2 cellular contexts compared by ENCODE assay signal in the genomic region with DNA sequence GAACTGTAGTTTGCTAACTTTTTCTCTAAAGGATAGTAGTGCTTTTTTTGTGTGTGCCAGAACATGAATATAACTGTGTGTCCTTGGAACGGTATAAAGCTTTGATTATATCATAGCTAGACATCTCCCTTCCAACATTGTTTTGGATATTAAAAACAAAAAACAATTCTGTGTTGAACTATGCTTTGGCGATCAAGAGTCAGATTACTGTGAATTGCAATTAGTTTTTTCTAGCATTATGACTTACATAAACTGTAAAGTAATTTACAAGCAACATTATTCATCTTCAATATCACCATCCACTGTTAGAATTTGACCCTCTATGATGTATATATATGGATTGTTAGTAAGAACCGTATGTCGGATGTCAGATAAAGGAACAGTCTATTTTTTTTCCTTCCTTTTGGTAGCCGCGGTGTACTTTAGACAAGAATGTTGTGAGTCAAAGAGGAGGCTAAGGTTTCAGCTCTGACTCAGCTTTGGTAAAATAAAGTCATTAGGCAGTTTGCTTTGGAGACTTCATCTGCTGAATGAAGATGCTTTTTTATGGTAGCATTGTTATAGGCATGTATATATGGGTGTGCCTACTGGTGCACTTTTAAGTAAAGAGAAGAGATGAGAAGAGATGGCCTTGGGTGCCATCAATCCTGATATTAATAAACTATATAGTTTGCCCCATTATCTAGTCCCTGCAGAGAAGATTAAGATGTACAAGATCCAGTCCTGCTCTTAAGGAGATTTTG.
TF ChIP-seq lines count a peak whose summit lies in the region.

No MANE protein-coding gene starts in this region.

TF ChIP-seq in A549, 52 proteins besides CTCF, POLR2A, EP300 and RAD21 (continued from another document):
- TF ChIP-seq, protein P1, sequence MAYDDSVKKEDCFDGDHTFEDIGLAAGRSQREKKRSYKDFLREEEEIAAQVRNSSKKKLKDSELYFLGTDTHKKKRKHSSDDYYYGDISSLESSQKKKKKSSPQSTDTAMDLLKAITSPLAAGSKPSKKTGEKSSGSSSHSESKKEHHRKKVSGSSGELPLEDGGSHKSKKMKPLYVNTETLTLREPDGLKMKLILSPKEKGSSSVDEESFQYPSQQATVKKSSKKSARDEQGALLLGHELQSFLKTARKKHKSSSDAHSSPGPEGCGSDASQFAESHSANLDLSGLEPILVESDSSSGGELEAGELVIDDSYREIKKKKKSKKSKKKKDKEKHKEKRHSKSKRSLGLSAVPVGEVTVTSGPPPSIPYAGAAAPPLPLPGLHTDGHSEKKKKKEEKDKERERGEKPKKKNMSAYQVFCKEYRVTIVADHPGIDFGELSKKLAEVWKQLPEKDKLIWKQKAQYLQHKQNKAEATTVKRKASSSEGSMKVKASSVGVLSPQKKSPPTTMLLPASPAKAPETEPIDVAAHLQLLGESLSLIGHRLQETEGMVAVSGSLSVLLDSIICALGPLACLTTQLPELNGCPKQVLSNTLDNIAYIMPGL (CRISPR knock-in tag; IDR thresholded peaks at IDR 0.05; ENCODE audit: borderline replicate concordance) = no peak
- TF ChIP-seq E2F6 (IDR thresholded peaks at IDR 0.05; ENCODE audit: borderline replicate concordance, low read depth) = no peak
- no peak for TF ChIP-seq TFCP2L1 (CRISPR knock-in tag; IDR thresholded peaks at IDR 0.05)
- no peak for TF ChIP-seq PHF8 (IDR thresholded peaks at IDR 0.05; ENCODE audit: borderline replicate concordance, low read depth)
- no peak for TF ChIP-seq EHMT2 (IDR thresholded peaks at IDR 0.05; ENCODE audit: low read depth)
- TF ChIP-seq POLR2AphosphoS2 (conservative IDR thresholded peaks at IDR 0.05; ENCODE audit: low read length) = no peak
- TF ChIP-seq ESRRA (IDR thresholded peaks at IDR 0.05; ENCODE audit: borderline replicate concordance, low read length) = no peak
- TF ChIP-seq CBX2 (IDR thresholded peaks at IDR 0.05; ENCODE audit: borderline replicate concordance, low read depth) = no peak
- no peak for TF ChIP-seq RARB (CRISPR knock-in tag; IDR thresholded peaks at IDR 0.05)
- TF ChIP-seq CHD4 (IDR thresholded peaks at IDR 0.05; ENCODE audit: borderline replicate concordance) = no peak
- no peak for TF ChIP-seq ZSCAN20 (CRISPR knock-in tag; IDR thresholded peaks at IDR 0.05)
- TF ChIP-seq CEBPB (IDR thresholded peaks at IDR 0.05) = 0 out of 4 replicates have a peak, but pooled peaks of 1 of the 2 experiments have one; percentile 14
- TF ChIP-seq HOXB13 (CRISPR knock-in tag; IDR thresholded peaks at IDR 0.05; ENCODE audit: low read depth) = no peak
- TF ChIP-seq KDM1A (IDR thresholded peaks at IDR 0.05; ENCODE audit: low read depth) = no peak
- TF ChIP-seq ZFP36 (IDR thresholded peaks at IDR 0.05; ENCODE audit: borderline replicate concordance, partially characterized antibody) = no peak
- no peak for TF ChIP-seq EHF (CRISPR knock-in tag; IDR thresholded peaks at IDR 0.05)
- TF ChIP-seq HOXA7 (CRISPR knock-in tag; IDR thresholded peaks at IDR 0.05) = no peak
- TF ChIP-seq, protein P2, sequence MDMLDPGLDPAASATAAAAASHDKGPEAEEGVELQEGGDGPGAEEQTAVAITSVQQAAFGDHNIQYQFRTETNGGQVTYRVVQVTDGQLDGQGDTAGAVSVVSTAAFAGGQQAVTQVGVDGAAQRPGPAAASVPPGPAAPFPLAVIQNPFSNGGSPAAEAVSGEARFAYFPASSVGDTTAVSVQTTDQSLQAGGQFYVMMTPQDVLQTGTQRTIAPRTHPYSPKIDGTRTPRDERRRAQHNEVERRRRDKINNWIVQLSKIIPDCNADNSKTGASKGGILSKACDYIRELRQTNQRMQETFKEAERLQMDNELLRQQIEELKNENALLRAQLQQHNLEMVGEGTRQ (IDR thresholded peaks at IDR 0.05) = no peak
- TF ChIP-seq HOXB5 (CRISPR knock-in tag; IDR thresholded peaks at IDR 0.05) = no peak
- TF ChIP-seq RCOR1 (IDR thresholded peaks at IDR 0.05; ENCODE audit: low read depth, low read length) = no peak
- no peak for TF ChIP-seq MAZ (IDR thresholded peaks at IDR 0.05; ENCODE audit: borderline replicate concordance, low read depth, low read length)

TF ChIP-seq in K562, 482 proteins besides CTCF, POLR2A, EP300 and RAD21 (continued from another document and continues in another):
- TF ChIP-seq ZNF280A (IDR thresholded peaks at IDR 0.05; ENCODE audit: low read depth, partially characterized antibody) = no peak
- no peak for TF ChIP-seq C11orf30 (IDR thresholded peaks at IDR 0.05; ENCODE audit: low read depth)
- TF ChIP-seq E2F8 (IDR thresholded peaks at IDR 0.05; ENCODE audit: low read depth, partially characterized antibody) = no peak
- TF ChIP-seq HDAC3 (IDR thresholded peaks at IDR 0.05; ENCODE audit: borderline replicate concordance, partially characterized antibody) = peak; percentile 27
- TF ChIP-seq HSF4 (CRISPR knock-in tag; IDR thresholded peaks at IDR 0.05; ENCODE audit: borderline replicate concordance) = no peak
- no peak for TF ChIP-seq STAT6 (CRISPR knock-in tag; IDR thresholded peaks at IDR 0.05)
- TF ChIP-seq EHMT2 (IDR thresholded peaks at IDR 0.05) = no peak
- peak in 1 of 2 experiments; percentile 20; a peak in 1 of 3 replicates for TF ChIP-seq CBX3 (IDR thresholded peaks at IDR 0.05; ENCODE audit: borderline replicate concordance in 1 of 2, low read length in 2 of 2)
- no peak for TF ChIP-seq ZKSCAN1 (IDR thresholded peaks at IDR 0.05; ENCODE audit: low read depth, low read length)
- peak; percentile 50; the same call in 1 of the 2 replicates for TF ChIP-seq JUND (IDR thresholded peaks at IDR 0.05; ENCODE audit: borderline replicate concordance, low read depth, low read length)
- TF ChIP-seq JUND (tag; IDR thresholded peaks at IDR 0.05; ENCODE audit: borderline replicate concordance, low read depth, low read length) = peak; percentile 63; the same call in 1 of the 3 replicates
- 0 out of 2 replicates have a peak, but pooled peaks have one; percentile 68 for TF ChIP-seq GATAD2A (IDR thresholded peaks at IDR 0.05)
- peak; percentile 88 for TF ChIP-seq DPF2 (IDR thresholded peaks at IDR 0.05)
- TF ChIP-seq ARID1B (IDR thresholded peaks at IDR 0.05) = peak; percentile 86
- TF ChIP-seq, protein P3, sequence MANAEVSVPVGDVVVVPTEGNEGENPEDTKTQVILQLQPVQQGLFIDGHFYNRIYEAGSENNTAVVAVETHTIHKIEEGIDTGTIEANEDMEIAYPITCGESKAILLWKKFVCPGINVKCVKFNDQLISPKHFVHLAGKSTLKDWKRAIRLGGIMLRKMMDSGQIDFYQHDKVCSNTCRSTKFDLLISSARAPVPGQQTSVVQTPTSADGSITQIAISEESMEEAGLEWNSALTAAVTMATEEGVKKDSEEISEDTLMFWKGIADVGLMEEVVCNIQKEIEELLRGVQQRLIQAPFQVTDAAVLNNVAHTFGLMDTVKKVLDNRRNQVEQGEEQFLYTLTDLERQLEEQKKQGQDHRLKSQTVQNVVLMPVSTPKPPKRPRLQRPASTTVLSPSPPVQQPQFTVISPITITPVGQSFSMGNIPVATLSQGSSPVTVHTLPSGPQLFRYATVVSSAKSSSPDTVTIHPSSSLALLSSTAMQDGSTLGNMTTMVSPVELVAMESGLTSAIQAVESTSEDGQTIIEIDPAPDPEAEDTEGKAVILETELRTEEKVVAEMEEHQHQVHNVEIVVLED (CRISPR knock-in tag; IDR thresholded peaks at IDR 0.05) = no peak
- TF ChIP-seq PHB2 (IDR thresholded peaks at IDR 0.05; ENCODE audit: low read depth) = no peak
- TF ChIP-seq, protein P4, sequence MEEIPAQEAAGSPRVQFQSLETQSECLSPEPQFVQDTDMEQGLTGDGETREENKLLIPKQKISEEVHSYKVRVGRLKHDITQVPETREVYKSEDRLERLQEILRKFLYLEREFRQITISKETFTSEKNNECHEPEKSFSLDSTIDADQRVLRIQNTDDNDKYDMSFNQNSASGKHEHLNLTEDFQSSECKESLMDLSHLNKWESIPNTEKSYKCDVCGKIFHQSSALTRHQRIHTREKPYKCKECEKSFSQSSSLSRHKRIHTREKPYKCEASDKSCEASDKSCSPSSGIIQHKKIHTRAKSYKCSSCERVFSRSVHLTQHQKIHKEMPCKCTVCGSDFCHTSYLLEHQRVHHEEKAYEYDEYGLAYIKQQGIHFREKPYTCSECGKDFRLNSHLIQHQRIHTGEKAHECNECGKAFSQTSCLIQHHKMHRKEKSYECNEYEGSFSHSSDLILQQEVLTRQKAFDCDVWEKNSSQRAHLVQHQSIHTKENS (CRISPR knock-in tag; IDR thresholded peaks at IDR 0.05) = no peak
- no peak for TF ChIP-seq RBM14 (IDR thresholded peaks at IDR 0.05; ENCODE audit: borderline replicate concordance, insufficient read depth, low read depth, low read length)
- no peak for TF ChIP-seq BDP1 (IDR thresholded peaks at IDR 0.05; ENCODE audit: insufficient read depth, insufficient read length)
- no peak for TF ChIP-seq ESRRB (CRISPR knock-in tag; IDR thresholded peaks at IDR 0.05; ENCODE audit: borderline replicate concordance)
- TF ChIP-seq ZNF507 (tag; conservative IDR thresholded peaks at IDR 0.05) = no peak
- TF ChIP-seq TAF7 (tag; IDR thresholded peaks at IDR 0.05) = no peak
- TF ChIP-seq MEF2A (IDR thresholded peaks at IDR 0.05; ENCODE audit: control insufficient read depth, low read depth, low read length) = peak; percentile 30; the same call in 1 of the 2 replicates
- no peak for TF ChIP-seq GTF2F1 (IDR thresholded peaks at IDR 0.05; ENCODE audit: low read depth, low read length)
- TF ChIP-seq BRD4 (IDR thresholded peaks at IDR 0.05) = no peak
- peak; percentile 35; the same call in 1 of the 2 replicates for TF ChIP-seq STAT5A (IDR thresholded peaks at IDR 0.05; ENCODE audit: borderline replicate concordance, low read length)
- TF ChIP-seq TAF15 (IDR thresholded peaks at IDR 0.05; ENCODE audit: low read depth, low read length) = no peak
- no peak for TF ChIP-seq TARDBP (IDR thresholded peaks at IDR 0.05)
- TF ChIP-seq MAFG (tag; conservative IDR thresholded peaks at IDR 0.05) = peak; percentile 9; the same call in 1 of the 2 replicates
- no peak for TF ChIP-seq KLF6 (CRISPR knock-in tag; IDR thresholded peaks at IDR 0.05; ENCODE audit: borderline replicate concordance)
- TF ChIP-seq, protein P5, sequence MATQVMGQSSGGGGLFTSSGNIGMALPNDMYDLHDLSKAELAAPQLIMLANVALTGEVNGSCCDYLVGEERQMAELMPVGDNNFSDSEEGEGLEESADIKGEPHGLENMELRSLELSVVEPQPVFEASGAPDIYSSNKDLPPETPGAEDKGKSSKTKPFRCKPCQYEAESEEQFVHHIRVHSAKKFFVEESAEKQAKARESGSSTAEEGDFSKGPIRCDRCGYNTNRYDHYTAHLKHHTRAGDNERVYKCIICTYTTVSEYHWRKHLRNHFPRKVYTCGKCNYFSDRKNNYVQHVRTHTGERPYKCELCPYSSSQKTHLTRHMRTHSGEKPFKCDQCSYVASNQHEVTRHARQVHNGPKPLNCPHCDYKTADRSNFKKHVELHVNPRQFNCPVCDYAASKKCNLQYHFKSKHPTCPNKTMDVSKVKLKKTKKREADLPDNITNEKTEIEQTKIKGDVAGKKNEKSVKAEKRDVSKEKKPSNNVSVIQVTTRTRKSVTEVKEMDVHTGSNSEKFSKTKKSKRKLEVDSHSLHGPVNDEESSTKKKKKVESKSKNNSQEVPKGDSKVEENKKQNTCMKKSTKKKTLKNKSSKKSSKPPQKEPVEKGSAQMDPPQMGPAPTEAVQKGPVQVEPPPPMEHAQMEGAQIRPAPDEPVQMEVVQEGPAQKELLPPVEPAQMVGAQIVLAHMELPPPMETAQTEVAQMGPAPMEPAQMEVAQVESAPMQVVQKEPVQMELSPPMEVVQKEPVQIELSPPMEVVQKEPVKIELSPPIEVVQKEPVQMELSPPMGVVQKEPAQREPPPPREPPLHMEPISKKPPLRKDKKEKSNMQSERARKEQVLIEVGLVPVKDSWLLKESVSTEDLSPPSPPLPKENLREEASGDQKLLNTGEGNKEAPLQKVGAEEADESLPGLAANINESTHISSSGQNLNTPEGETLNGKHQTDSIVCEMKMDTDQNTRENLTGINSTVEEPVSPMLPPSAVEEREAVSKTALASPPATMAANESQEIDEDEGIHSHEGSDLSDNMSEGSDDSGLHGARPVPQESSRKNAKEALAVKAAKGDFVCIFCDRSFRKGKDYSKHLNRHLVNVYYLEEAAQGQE (CRISPR knock-in tag; IDR thresholded peaks at IDR 0.05; ENCODE audit: low read depth) = no peak
- no peak for TF ChIP-seq ETV1 (tag; conservative IDR thresholded peaks at IDR 0.05; ENCODE audit: low read depth)
